In the genomic region with DNA sequence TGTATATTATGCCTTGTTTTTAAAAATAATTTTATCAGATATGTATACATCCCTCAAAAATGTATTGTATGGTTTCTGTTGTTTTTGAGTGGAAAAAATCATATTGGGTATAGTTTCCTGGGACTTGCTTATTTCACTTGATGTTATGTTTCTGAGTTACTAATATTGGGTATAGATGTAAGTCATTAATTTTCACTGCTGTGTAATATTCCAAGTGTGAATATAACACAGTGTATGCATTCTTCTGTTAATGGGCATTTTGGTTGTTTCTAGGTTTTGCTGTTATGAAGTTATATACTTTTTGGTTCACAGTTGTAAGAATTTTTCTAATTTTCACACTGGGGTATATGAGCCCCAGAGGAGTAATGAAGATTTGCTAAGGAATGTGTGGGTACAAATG, we compare ENCODE assay signal across 1 cellular context.
TF ChIP-seq lines count a peak whose summit lies in the region.

No MANE protein-coding gene starts in this region.

TF ChIP-seq in GM23338, 12 proteins besides CTCF, POLR2A, EP300 and RAD21 (continued from another document):
- TF ChIP-seq, protein P1, sequence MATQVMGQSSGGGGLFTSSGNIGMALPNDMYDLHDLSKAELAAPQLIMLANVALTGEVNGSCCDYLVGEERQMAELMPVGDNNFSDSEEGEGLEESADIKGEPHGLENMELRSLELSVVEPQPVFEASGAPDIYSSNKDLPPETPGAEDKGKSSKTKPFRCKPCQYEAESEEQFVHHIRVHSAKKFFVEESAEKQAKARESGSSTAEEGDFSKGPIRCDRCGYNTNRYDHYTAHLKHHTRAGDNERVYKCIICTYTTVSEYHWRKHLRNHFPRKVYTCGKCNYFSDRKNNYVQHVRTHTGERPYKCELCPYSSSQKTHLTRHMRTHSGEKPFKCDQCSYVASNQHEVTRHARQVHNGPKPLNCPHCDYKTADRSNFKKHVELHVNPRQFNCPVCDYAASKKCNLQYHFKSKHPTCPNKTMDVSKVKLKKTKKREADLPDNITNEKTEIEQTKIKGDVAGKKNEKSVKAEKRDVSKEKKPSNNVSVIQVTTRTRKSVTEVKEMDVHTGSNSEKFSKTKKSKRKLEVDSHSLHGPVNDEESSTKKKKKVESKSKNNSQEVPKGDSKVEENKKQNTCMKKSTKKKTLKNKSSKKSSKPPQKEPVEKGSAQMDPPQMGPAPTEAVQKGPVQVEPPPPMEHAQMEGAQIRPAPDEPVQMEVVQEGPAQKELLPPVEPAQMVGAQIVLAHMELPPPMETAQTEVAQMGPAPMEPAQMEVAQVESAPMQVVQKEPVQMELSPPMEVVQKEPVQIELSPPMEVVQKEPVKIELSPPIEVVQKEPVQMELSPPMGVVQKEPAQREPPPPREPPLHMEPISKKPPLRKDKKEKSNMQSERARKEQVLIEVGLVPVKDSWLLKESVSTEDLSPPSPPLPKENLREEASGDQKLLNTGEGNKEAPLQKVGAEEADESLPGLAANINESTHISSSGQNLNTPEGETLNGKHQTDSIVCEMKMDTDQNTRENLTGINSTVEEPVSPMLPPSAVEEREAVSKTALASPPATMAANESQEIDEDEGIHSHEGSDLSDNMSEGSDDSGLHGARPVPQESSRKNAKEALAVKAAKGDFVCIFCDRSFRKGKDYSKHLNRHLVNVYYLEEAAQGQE (IDR thresholded peaks at IDR 0.05; ENCODE audit: unreplicated experiment), result no peak
- TF ChIP-seq EZH2 (IDR thresholded peaks at IDR 0.05; ENCODE audit: low read depth, unreplicated experiment) (no peak), STAT1 (IDR thresholded peaks at IDR 0.05; ENCODE audit: unreplicated experiment) (no peak), ZNF331 (CRISPR knock-in tag; IDR thresholded peaks at IDR 0.05; ENCODE audit: low read depth) (no peak), CREB1 (CRISPR knock-in tag; IDR thresholded peaks at IDR 0.05; ENCODE audit: low read depth) (no peak), EZH2phosphoT487 (IDR thresholded peaks at IDR 0.05; ENCODE audit: unreplicated experiment) (no peak), POLR2AphosphoS5 (IDR thresholded peaks at IDR 0.05; ENCODE audit: low read depth) (no peak), JUNB (IDR thresholded peaks at IDR 0.05; ENCODE audit: unreplicated experiment) (no peak)
- TF ChIP-seq, protein P2, sequence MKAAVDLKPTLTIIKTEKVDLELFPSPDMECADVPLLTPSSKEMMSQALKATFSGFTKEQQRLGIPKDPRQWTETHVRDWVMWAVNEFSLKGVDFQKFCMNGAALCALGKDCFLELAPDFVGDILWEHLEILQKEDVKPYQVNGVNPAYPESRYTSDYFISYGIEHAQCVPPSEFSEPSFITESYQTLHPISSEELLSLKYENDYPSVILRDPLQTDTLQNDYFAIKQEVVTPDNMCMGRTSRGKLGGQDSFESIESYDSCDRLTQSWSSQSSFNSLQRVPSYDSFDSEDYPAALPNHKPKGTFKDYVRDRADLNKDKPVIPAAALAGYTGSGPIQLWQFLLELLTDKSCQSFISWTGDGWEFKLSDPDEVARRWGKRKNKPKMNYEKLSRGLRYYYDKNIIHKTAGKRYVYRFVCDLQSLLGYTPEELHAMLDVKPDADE (IDR thresholded peaks at IDR 0.05), result no peak
- TF ChIP-seq, protein P3, sequence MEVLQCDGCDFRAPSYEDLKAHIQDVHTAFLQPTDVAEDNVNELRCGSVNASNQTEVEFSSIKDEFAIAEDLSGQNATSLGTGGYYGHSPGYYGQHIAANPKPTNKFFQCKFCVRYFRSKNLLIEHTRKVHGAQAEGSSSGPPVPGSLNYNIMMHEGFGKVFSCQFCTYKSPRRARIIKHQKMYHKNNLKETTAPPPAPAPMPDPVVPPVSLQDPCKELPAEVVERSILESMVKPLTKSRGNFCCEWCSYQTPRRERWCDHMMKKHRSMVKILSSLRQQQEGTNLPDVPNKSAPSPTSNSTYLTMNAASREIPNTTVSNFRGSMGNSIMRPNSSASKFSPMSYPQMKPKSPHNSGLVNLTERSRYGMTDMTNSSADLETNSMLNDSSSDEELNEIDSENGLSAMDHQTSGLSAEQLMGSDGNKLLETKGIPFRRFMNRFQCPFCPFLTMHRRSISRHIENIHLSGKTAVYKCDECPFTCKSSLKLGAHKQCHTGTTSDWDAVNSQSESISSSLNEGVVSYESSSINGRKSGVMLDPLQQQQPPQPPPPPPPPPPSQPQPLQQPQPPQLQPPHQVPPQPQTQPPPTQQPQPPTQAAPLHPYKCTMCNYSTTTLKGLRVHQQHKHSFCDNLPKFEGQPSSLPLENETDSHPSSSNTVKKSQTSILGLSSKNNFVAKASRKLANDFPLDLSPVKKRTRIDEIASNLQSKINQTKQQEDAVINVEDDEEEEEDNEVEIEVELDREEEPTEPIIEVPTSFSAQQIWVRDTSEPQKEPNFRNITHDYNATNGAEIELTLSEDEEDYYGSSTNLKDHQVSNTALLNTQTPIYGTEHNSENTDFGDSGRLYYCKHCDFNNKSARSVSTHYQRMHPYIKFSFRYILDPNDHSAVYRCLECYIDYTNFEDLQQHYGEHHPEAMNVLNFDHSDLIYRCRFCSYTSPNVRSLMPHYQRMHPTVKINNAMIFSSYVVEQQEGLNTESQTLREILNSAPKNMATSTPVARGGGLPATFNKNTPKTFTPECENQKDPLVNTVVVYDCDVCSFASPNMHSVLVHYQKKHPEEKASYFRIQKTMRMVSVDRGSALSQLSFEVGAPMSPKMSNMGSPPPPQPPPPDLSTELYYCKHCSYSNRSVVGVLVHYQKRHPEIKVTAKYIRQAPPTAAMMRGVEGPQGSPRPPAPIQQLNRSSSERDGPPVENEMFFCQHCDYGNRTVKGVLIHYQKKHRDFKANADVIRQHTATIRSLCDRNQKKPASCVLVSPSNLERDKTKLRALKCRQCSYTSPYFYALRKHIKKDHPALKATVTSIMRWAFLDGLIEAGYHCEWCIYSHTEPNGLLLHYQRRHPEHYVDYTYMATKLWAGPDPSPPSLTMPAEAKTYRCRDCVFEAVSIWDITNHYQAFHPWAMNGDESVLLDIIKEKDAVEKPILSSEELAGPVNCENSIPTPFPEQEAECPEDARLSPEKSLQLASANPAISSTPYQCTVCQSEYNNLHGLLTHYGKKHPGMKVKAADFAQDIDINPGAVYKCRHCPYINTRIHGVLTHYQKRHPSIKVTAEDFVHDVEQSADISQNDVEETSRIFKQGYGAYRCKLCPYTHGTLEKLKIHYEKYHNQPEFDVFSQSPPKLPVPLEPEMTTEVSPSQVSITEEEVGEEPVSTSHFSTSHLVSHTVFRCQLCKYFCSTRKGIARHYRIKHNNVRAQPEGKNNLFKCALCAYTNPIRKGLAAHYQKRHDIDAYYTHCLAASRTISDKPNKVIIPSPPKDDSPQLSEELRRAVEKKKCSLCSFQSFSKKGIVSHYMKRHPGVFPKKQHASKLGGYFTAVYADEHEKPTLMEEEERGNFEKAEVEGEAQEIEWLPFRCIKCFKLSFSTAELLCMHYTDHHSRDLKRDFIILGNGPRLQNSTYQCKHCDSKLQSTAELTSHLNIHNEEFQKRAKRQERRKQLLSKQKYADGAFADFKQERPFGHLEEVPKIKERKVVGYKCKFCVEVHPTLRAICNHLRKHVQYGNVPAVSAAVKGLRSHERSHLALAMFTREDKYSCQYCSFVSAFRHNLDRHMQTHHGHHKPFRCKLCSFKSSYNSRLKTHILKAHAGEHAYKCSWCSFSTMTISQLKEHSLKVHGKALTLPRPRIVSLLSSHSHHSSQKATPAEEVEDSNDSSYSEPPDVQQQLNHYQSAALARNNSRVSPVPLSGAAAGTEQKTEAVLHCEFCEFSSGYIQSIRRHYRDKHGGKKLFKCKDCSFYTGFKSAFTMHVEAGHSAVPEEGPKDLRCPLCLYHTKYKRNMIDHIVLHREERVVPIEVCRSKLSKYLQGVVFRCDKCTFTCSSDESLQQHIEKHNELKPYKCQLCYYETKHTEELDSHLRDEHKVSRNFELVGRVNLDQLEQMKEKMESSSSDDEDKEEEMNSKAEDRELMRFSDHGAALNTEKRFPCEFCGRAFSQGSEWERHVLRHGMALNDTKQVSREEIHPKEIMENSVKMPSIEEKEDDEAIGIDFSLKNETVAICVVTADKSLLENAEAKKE (CRISPR knock-in tag; IDR thresholded peaks at IDR 0.05), result no peak
TF ChIP-seq in GM23338: peak in this region for 0.
